29 cellular contexts compared by ENCODE assay signal in genomic region chr9:24044576-24044975, GRCh38.
"Had no signal": no experiment of that assay in that cellular context is flagged by ENCODE, and none has a peak within 500 bp of the region (broad histone marks: within the 10 kb centered on the region; RNA-seq: fewer than 3 reads in every experiment).

No MANE protein-coding gene starts in this region.

- H3K9me3 ChIP-seq: adrenal gland had no signal

- DNase-seq: activated B cell treated with CpG ODN at 0.5 μM for 24 hours; activated CD4-positive, alpha-beta memory T cell treated with anti-CD3 and anti-CD28 coated beads for 36 hours; activated CD4-positive, alpha-beta T cell treated with anti-CD3 and anti-CD28 coated beads for 4 hours; activated CD4-positive, alpha-beta T cell treated with anti-CD3 and anti-CD28 coated beads, Interleukin-2, amount 50 U/mL, for 1 hour; activated CD4-positive, CD25-positive, alpha-beta regulatory T cell treated with anti-CD3 and anti-CD28 coated beads, Interleukin-2, amount 50 U/mL, for 72 hours; activated CD8-positive, alpha-beta memory T cell treated with anti-CD3 and anti-CD28 coated beads, Interleukin-2, amount 50 U/mL, for 4 hours; activated gamma-delta T cell treated with Interleukin-2 at 50 U/mL for 16 hours; activated naive CD4-positive, alpha-beta T cell treated with anti-CD3 and anti-CD28 coated beads for 36 hours; activated T-cell treated with anti-CD3 and anti-CD28 coated beads for 4 hours; activated T-cell treated with anti-CD3 and anti-CD28 coated beads, Interleukin-2, amount 50 U/mL, for 4 hours; adrenal gland; central memory CD4-positive, alpha-beta T cell; NCI-H1048; NCI-H1105 treated with DMSO at 0.1 percent for 48 hours; NCI-H1436; NCI-H1694 treated with DMSO at 0.1 percent for 48 hours; NCI-H2029; NCI-H345; NCI-H526; OCI-M1; SIG-M5; SW 1271; T-helper 1 cell; T-helper 2 cell; T-helper 9 cell had no signal

- H3K4me3 ChIP-seq: adrenal gland had no signal

- H3K4me3 Mint-ChIP-seq: activated B cell treated with CpG ODN at 0.5 μM for 24 hours; activated CD4-positive, alpha-beta memory T cell treated with anti-CD3 and anti-CD28 coated beads for 36 hours; activated naive CD4-positive, alpha-beta T cell treated with anti-CD3 and anti-CD28 coated beads for 36 hours; activated T-cell treated with anti-CD3 and anti-CD28 coated beads, Interleukin-2, amount 50 U/mL, for 4 hours; activated T-helper 1 cell treated with anti-CD3 and anti-CD28 coated beads, Interleukin-12 subunit alpha, Interleukin-12 subunit beta, Interleukin-2, Interleukin-4 antibody, amounts not matched to agents 30 ng/mL and 10 ng/mL and 1 ng/mL, durations not matched to agents 14 hours and 24 hours and 36 hours; brain had no signal

- H3K4me1 Mint-ChIP-seq: activated B cell treated with CpG ODN at 0.5 μM for 24 hours had no signal

- H3K27me3 Mint-ChIP-seq: activated B cell treated with CpG ODN at 0.5 μM for 24 hours; activated CD4-positive, alpha-beta memory T cell treated with anti-CD3 and anti-CD28 coated beads for 36 hours; brain had no signal

- H3K4me1 ChIP-seq: adrenal gland had no signal

- H3K36me3 ChIP-seq: adrenal gland had no signal

- H3K36me3 Mint-ChIP-seq: activated CD4-positive, alpha-beta memory T cell treated with anti-CD3 and anti-CD28 coated beads for 36 hours; brain had no signal

- H3K27me3 ChIP-seq: adrenal gland had no signal

- ATAC-seq: activated naive CD4-positive, alpha-beta T cell treated with anti-CD3 and anti-CD28 coated beads, Interleukin-2, amount 50 U/mL, for 72 hours; activated T-cell treated with anti-CD3 and anti-CD28 coated beads, Interleukin-2, amount 50 U/mL, for 4 hours; SK-N-SH treated with all-trans-retinoic acid at 6 μM for 48 hours had no signal

- H3K27ac Mint-ChIP-seq: activated B cell treated with CpG ODN at 0.5 μM for 24 hours; activated CD4-positive, alpha-beta memory T cell treated with anti-CD3 and anti-CD28 coated beads for 36 hours; activated naive CD4-positive, alpha-beta T cell treated with anti-CD3 and anti-CD28 coated beads for 36 hours; activated naive CD4-positive, alpha-beta T cell treated with anti-CD3 and anti-CD28 coated beads, Interleukin-2, amount 50 U/mL, for 72 hours; activated T-helper 1 cell treated with anti-CD3 and anti-CD28 coated beads, Interleukin-12 subunit alpha, Interleukin-12 subunit beta, Interleukin-2, Interleukin-4 antibody, amounts not matched to agents 30 ng/mL and 10 ng/mL and 1 ng/mL, durations not matched to agents 14 hours and 24 hours and 36 hours; brain had no signal
